In genomic region chr1:156624814-156625435, GRCh38 we compare ENCODE assay signal across 1 cellular context.
TF ChIP-seq lines count a peak whose summit lies in the region.

No MANE protein-coding gene starts in this region.

TF ChIP-seq in GM12878, 131 proteins besides CTCF, POLR2A, EP300 and RAD21:
- TF ChIP-seq BHLHE40 (IDR thresholded peaks at IDR 0.05; ENCODE audit: borderline replicate concordance in 1 of 2, low read depth in 2 of 2, low read length in 1 of 2), result no peak
- no peak for TF ChIP-seq NR2C2 (IDR thresholded peaks at IDR 0.05; ENCODE audit: borderline replicate concordance, control insufficient read depth, insufficient read length, low read depth)
- no peak for TF ChIP-seq ZNF687 (IDR thresholded peaks at IDR 0.05)
- TF ChIP-seq, protein P1, sequence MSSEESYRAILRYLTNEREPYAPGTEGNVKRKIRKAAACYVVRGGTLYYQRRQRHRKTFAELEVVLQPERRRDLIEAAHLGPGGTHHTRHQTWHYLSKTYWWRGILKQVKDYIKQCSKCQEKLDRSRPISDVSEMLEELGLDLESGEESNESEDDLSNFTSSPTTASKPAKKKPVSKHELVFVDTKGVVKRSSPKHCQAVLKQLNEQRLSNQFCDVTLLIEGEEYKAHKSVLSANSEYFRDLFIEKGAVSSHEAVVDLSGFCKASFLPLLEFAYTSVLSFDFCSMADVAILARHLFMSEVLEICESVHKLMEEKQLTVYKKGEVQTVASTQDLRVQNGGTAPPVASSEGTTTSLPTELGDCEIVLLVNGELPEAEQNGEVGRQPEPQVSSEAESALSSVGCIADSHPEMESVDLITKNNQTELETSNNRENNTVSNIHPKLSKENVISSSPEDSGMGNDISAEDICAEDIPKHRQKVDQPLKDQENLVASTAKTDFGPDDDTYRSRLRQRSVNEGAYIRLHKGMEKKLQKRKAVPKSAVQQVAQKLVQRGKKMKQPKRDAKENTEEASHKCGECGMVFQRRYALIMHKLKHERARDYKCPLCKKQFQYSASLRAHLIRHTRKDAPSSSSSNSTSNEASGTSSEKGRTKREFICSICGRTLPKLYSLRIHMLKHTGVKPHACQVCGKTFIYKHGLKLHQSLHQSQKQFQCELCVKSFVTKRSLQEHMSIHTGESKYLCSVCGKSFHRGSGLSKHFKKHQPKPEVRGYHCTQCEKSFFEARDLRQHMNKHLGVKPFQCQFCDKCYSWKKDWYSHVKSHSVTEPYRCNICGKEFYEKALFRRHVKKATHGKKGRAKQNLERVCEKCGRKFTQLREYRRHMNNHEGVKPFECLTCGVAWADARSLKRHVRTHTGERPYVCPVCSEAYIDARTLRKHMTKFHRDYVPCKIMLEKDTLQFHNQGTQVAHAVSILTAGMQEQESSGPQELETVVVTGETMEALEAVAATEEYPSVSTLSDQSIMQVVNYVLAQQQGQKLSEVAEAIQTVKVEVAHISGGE (CRISPR knock-in tag; IDR thresholded peaks at IDR 0.05), result no peak
- no peak for TF ChIP-seq CHD4 (IDR thresholded peaks at IDR 0.05)
- TF ChIP-seq, protein P2, sequence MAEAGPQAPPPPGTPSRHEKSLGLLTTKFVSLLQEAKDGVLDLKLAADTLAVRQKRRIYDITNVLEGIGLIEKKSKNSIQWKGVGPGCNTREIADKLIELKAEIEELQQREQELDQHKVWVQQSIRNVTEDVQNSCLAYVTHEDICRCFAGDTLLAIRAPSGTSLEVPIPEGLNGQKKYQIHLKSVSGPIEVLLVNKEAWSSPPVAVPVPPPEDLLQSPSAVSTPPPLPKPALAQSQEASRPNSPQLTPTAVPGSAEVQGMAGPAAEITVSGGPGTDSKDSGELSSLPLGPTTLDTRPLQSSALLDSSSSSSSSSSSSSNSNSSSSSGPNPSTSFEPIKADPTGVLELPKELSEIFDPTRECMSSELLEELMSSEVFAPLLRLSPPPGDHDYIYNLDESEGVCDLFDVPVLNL (IDR thresholded peaks at IDR 0.05; ENCODE audit: low read depth, low read length), result no peak
- TF ChIP-seq HDAC2 (IDR thresholded peaks at IDR 0.05), result no peak
- TF ChIP-seq, protein P3, sequence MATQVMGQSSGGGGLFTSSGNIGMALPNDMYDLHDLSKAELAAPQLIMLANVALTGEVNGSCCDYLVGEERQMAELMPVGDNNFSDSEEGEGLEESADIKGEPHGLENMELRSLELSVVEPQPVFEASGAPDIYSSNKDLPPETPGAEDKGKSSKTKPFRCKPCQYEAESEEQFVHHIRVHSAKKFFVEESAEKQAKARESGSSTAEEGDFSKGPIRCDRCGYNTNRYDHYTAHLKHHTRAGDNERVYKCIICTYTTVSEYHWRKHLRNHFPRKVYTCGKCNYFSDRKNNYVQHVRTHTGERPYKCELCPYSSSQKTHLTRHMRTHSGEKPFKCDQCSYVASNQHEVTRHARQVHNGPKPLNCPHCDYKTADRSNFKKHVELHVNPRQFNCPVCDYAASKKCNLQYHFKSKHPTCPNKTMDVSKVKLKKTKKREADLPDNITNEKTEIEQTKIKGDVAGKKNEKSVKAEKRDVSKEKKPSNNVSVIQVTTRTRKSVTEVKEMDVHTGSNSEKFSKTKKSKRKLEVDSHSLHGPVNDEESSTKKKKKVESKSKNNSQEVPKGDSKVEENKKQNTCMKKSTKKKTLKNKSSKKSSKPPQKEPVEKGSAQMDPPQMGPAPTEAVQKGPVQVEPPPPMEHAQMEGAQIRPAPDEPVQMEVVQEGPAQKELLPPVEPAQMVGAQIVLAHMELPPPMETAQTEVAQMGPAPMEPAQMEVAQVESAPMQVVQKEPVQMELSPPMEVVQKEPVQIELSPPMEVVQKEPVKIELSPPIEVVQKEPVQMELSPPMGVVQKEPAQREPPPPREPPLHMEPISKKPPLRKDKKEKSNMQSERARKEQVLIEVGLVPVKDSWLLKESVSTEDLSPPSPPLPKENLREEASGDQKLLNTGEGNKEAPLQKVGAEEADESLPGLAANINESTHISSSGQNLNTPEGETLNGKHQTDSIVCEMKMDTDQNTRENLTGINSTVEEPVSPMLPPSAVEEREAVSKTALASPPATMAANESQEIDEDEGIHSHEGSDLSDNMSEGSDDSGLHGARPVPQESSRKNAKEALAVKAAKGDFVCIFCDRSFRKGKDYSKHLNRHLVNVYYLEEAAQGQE (IDR thresholded peaks at IDR 0.05; ENCODE audit: low read depth, low read length), result no peak
- no peak for TF ChIP-seq CHD2 (IDR thresholded peaks at IDR 0.05; ENCODE audit: borderline replicate concordance, low read depth, low read length)
